Comparison of ENCODE assay signal across 12 cellular contexts in the genomic region with DNA sequence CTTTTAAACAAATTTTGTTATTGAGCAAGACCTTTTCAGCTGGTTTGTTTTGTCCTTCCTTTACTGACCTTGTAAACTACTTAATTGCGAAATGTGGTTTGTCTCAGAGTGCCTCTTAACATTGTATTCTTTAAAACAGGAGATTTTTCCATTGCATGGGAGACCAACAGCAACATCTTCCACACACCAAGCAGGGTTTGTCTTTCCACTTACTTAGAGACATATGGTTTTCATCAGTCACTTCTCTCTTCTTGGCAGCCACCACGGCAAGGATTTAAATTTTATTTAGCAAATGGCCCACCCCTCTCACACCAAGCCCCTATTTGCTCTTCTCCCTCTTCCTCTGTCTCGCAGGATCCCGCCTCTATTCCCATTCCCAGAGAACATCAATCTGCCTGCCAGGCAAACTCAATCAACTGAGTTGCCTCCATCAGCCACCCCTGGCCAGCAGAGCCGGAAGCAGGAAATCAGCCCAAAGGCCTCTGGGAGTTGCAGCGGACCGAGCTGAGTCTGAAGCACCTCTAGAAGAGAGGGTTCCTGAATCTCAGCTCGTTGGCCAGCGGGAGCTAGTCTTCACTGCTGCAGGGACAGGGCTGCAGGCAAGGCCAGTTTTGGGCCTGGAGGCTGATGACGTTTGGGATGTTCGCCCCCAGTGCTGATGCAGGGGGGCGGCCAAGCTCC. TPM values are rescaled to one million over a fixed set of nuclear protein-coding genes. Genes with fewer than 3 reads are reported as not detected.
DNase-seq lines count a peak whose midpoint lies in the region; ATAC-seq and TF ChIP-seq lines count a peak whose summit lies in the region.
"Had no signal": no experiment of that assay in that cellular context is flagged by ENCODE, and none has a peak within 500 bp of the region (broad histone marks: within the 10 kb centered on the region; RNA-seq: fewer than 3 reads in every experiment).

No MANE protein-coding gene starts in this region.

- peak; percentile 41 for DNase-seq in HCEC 1CT
- DNase-seq in cardiac fibroblast (ENCODE audit: low read depth in 2 of 2) = peak; percentile 45 to 78
- peak in 2 of 3 donors; percentile 37 for DNase-seq in right lobe of liver
- DNase-seq in testis = peak; percentile 17
- DNase-seq in stimulated activated naive CD8-positive, alpha-beta T cell treated with anti-CD3 and anti-CD28 coated beads, Interleukin-15, amount 100 ng/mL, for 72 hours = no peak
- no peak for DNase-seq in erythroblast (lab: John Stamatoyannopoulos, UW)
- no peak for DNase-seq in NCI-H2029 treated with DMSO at 0.1 percent for 48 hours (lab: John Stamatoyannopoulos, UW)
- DNase-seq: activated naive CD4-positive, alpha-beta T cell; naive thymus-derived CD8-positive, alpha-beta T cell; stimulated activated CD4-positive, alpha-beta T cell treated with anti-CD3 and anti-CD28 coated beads, Interleukin-2, amount 100 ng/mL, for 48 hours had no signal

- ATAC-seq in right lobe of liver (no peak), GM18498 (IDR thresholded peaks at IDR 0.05; ENCODE audit: unreplicated experiment) (no peak)
- ATAC-seq in stimulated activated naive CD8-positive, alpha-beta T cell treated with anti-CD3 and anti-CD28 coated beads, Interleukin-15, amount 100 ng/mL, for 72 hours = no peak
- ATAC-seq: naive thymus-derived CD8-positive, alpha-beta T cell; Right ventricle myocardium inferior had no signal

- no peak for TF ChIP-seq CTCF in cardiac fibroblast (IDR thresholded peaks at IDR 0.05; ENCODE audit: low read depth, low read length)
- TF ChIP-seq CTCF in right lobe of liver (IDR thresholded peaks at IDR 0.05) = no peak
- TF ChIP-seq CTCF in testis (IDR thresholded peaks at IDR 0.05) = no peak

- H3K4me3 ChIP-seq in cardiac fibroblast (replicated peaks in 1 of 2; ENCODE audit: low read depth in 2 of 2, low read length in 2 of 2) (no peak overlapping the region), right lobe of liver (no peak overlapping the region), testis (no peak overlapping the region)

- H3K27ac Mint-ChIP-seq in stimulated activated naive CD8-positive, alpha-beta T cell treated with anti-CD3 and anti-CD28 coated beads, Interleukin-15, amount 100 ng/mL, for 72 hours = no peak overlapping the region

- H3K9me3 ChIP-seq in right lobe of liver (no peaks in the 10 kb centered on the region), testis (no peaks in the 10 kb centered on the region)

- H3K27ac ChIP-seq in right lobe of liver (no peak overlapping the region), testis (peak overlapping the region in 1 of 2 donors; percentile 67)

- H3K4me1 ChIP-seq in right lobe of liver = no peaks in the 10 kb centered on the region
- peaks cover 4% of the 10 kb centered on the region for H3K4me1 ChIP-seq in testis

- H3K27me3 Mint-ChIP-seq in stimulated activated naive CD8-positive, alpha-beta T cell treated with anti-CD3 and anti-CD28 coated beads, Interleukin-15, amount 100 ng/mL, for 72 hours = peaks cover 32% of the 10 kb centered on the region

- H3K27me3 ChIP-seq in right lobe of liver = no peaks in the 10 kb centered on the region
- no peaks in the 10 kb centered on the region for H3K27me3 ChIP-seq in testis

- H3K9me3 Mint-ChIP-seq in stimulated activated naive CD8-positive, alpha-beta T cell treated with anti-CD3 and anti-CD28 coated beads, Interleukin-15, amount 100 ng/mL, for 72 hours = no peaks in the 10 kb centered on the region

- H3K4me1 Mint-ChIP-seq in stimulated activated naive CD8-positive, alpha-beta T cell treated with anti-CD3 and anti-CD28 coated beads, Interleukin-15, amount 100 ng/mL, for 72 hours = no peaks in the 10 kb centered on the region
- H3K4me1 Mint-ChIP-seq: naive thymus-derived CD8-positive, alpha-beta T cell had no signal

- intact Hi-C loops in right lobe of liver (cut with DNase I) = no loop called here
- intact Hi-C loops in testis (cut with DNase I; ENCODE audit: low total_unique reads) = no loop called here

- 51% methylated on average over 5 of the region's 12 CpGs for WGBS in right lobe of liver (ENCODE audit: insufficient coverage, low coverage, low lambda C conversion rate, missing lambda C conversion rate)
- WGBS in testis, 2 donors = 57 to 67% methylated on average over 9 to 12 of the region's 12 CpGs

- H3K36me3 ChIP-seq in right lobe of liver (no peaks in the 10 kb centered on the region), testis (ENCODE audit: low read depth, missing control alignments) (no peaks in the 10 kb centered on the region)

- TF ChIP-seq POLR2A in right lobe of liver (IDR thresholded peaks at IDR 0.05) (no peak), testis (IDR thresholded peaks at IDR 0.05) (no peak), erythroblast (IDR thresholded peaks at IDR 0.05; ENCODE audit: low read length) (no peak)

- H3K4me3 Mint-ChIP-seq in stimulated activated naive CD8-positive, alpha-beta T cell treated with anti-CD3 and anti-CD28 coated beads, Interleukin-15, amount 100 ng/mL, for 72 hours = no peak overlapping the region
- H3K4me3 Mint-ChIP-seq: naive thymus-derived CD8-positive, alpha-beta T cell had no signal

RNA-seq across cellular contexts. Expression of a gene that starts 11.3 kb away (rescaled TPM):
- total RNA-seq in right lobe of liver (not detected), testis (1 to 10 TPM; 7.5 to 8.7 TPM)
- polyA plus RNA-seq in testis (ENCODE audit: insufficient read depth, low read depth, low replicate concordance) = 30.6 TPM
- total RNA-seq: naive thymus-derived CD8-positive, alpha-beta T cell; Right ventricle myocardium inferior had no signal
- polyA plus RNA-seq: naive thymus-derived CD8-positive, alpha-beta T cell had no signal

RNA-seq across cellular contexts. Expression of a gene that starts 40.0 kb away (rescaled TPM):
- total RNA-seq in right lobe of liver = under 1 TPM; 0.18 to 0.43 (median 0.33) TPM
- total RNA-seq in testis = 1 to 10 TPM; 1.0 to 2.5 TPM
- polyA plus RNA-seq in testis (ENCODE audit: insufficient read depth, low read depth, low replicate concordance) = 1.5 TPM
- total RNA-seq: naive thymus-derived CD8-positive, alpha-beta T cell had no signal
- polyA plus RNA-seq: naive thymus-derived CD8-positive, alpha-beta T cell had no signal

Comparison
In these comparisons a context has a peak if more than half of its experiments do, and no peak if none do; other contexts are left out.
1. DNase-seq: peak in HCEC 1CT (single experiment), cardiac fibroblast (2 of 2), right lobe of liver (2 of 3) and testis (single experiment); none in stimulated activated naive CD8-positive, alpha-beta T cell treated with anti-CD3 and anti-CD28 coated beads, Interleukin-15, amount 100 ng/mL, for 72 hours (0 of 2), erythroblast (0 of 2) and NCI-H2029 treated with DMSO at 0.1 percent for 48 hours (single experiment).
2. RNA of a gene that starts 11.3 kb away (total RNA-seq): 7.5 to 8.7 TPM in testis; not detected in right lobe of liver; every median in the first group is over 4 times any median in the second.